1 cellular context compared by ENCODE assay signal in the genomic region with DNA sequence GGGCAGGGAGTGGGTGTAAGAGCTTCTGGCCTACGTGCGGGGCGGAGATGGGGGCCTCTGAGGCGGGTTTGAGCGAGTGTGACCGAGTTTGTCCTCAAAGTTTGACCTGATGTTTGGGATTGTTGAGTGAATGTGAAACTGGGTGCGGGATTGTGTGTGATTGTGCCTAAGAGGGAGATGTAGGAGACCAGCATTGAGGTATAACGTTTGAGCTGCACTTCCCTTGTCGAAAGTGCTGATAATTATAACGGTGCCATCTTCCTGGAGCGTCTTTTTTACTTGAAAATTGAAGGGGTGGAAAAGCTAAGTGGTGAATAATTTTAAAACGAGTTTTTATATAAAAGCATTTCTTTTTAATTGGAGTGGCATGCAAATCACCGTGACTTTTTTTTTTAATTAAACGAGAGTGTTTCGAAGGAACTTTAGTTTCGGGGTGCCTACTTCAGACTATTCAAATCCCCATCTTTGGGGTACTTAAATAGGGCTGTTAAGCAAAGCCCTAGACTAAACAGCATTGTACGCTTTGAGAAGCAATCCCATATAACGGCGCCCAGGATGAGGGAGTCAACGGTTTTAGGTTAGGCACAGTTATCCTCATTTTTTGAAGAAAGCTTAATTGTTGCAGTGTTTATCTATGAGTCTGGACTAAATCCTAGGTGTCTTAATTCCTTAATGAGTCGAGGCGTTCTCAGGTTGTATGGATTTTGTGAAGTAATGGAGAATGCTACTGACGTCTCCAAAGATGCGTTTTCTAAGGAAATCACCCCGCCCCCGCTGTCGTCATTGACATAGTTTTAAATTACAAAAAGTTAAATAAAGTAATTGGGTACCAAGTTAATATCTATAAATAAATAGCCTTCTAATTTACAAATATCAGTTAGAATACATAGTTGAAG.
TF ChIP-seq lines count a peak whose summit lies in the region.

No MANE protein-coding gene starts in this region.

TF ChIP-seq in K562, 482 proteins besides CTCF, POLR2A, EP300 and RAD21 (continued from another document and continues in another):
- TF ChIP-seq, protein P1, sequence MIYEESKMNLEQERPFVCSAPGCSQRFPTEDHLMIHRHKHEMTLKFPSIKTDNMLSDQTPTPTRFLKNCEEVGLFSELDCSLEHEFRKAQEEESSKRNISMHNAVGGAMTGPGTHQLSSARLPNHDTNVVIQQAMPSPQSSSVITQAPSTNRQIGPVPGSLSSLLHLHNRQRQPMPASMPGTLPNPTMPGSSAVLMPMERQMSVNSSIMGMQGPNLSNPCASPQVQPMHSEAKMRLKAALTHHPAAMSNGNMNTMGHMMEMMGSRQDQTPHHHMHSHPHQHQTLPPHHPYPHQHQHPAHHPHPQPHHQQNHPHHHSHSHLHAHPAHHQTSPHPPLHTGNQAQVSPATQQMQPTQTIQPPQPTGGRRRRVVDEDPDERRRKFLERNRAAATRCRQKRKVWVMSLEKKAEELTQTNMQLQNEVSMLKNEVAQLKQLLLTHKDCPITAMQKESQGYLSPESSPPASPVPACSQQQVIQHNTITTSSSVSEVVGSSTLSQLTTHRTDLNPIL (CRISPR knock-in tag; IDR thresholded peaks at IDR 0.05): no peak
- TF ChIP-seq KLF13 (tag; IDR thresholded peaks at IDR 0.05; ENCODE audit: borderline replicate concordance, low read depth) (no peak; the same call in 1 of the 2 replicates), SMARCB1 (IDR thresholded peaks at IDR 0.05; ENCODE audit: insufficient read length, low read depth) (no peak), HDAC2 (IDR thresholded peaks at IDR 0.05) (no peak; the same call in none of the 2 replicates), ZNF717 (CRISPR knock-in tag; IDR thresholded peaks at IDR 0.05) (0 out of 2 replicates have a peak, but pooled peaks have one; percentile 3), HOXB6 (CRISPR knock-in tag; IDR thresholded peaks at IDR 0.05; ENCODE audit: borderline replicate concordance) (no peak), MAFG (tag; conservative IDR thresholded peaks at IDR 0.05) (no peak), CREM (IDR thresholded peaks at IDR 0.05; ENCODE audit: low read depth) (peak; percentile 47; the same call in 1 of the 2 replicates), ARHGAP35 (IDR thresholded peaks at IDR 0.05; ENCODE audit: partially characterized antibody) (no peak), CBFA2T2 (conservative IDR thresholded peaks at IDR 0.05) (no peak), TAF15 (IDR thresholded peaks at IDR 0.05; ENCODE audit: low read depth, low read length) (no peak), RB1 (IDR thresholded peaks at IDR 0.05; ENCODE audit: low read depth) (no peak), EP400 (IDR thresholded peaks at IDR 0.05) (peak; percentile 46; the same call in 1 of the 2 replicates), PURB (CRISPR knock-in tag; IDR thresholded peaks at IDR 0.05; ENCODE audit: low read depth) (no peak), ZNF408 (CRISPR knock-in tag; IDR thresholded peaks at IDR 0.05; ENCODE audit: low read depth) (no peak), PML (IDR thresholded peaks at IDR 0.05; ENCODE audit: low read length) (no peak), NFE2L1 (tag; IDR thresholded peaks at IDR 0.05; ENCODE audit: borderline replicate concordance, low read depth) (no peak), ZBTB7A (IDR thresholded peaks at IDR 0.05; ENCODE audit: borderline replicate concordance, control insufficient read depth, low read depth, low read length) (no peak), JUND (IDR thresholded peaks at IDR 0.05; ENCODE audit: borderline replicate concordance, low read depth, low read length) (no peak), JUND (tag; IDR thresholded peaks at IDR 0.05; ENCODE audit: borderline replicate concordance, low read depth, low read length) (no peak), CBX2 (IDR thresholded peaks at IDR 0.05; ENCODE audit: insufficient read depth, low read length, poor library complexity, severe bottlenecking) (no peak), CEBPB (tag; IDR thresholded peaks at IDR 0.05) (no peak), MXI1 (IDR thresholded peaks at IDR 0.05; ENCODE audit: low read depth, low read length) (no peak), ZNF165 (CRISPR knock-in tag; IDR thresholded peaks at IDR 0.05; ENCODE audit: borderline replicate concordance) (no peak), RBFOX2 (IDR thresholded peaks at IDR 0.05; ENCODE audit: low read depth, low read length) (no peak; the same call in 1 of the 2 replicates), TBL1XR1 (IDR thresholded peaks at IDR 0.05; ENCODE audit: low read length in 2 of 2) (no peak), CHCHD3 (CRISPR knock-in tag; IDR thresholded peaks at IDR 0.05) (no peak), CBFA2T3 (IDR thresholded peaks at IDR 0.05) (no peak), HMG20B (CRISPR knock-in tag; IDR thresholded peaks at IDR 0.05) (no peak), SRSF7 (optimal IDR thresholded peaks at IDR 0.05; ENCODE audit: low read depth, low read length) (no peak), BMI1 (IDR thresholded peaks at IDR 0.05; ENCODE audit: low read length) (no peak), ZZZ3 (IDR thresholded peaks at IDR 0.05) (no peak), ZNF764 (CRISPR knock-in tag; IDR thresholded peaks at IDR 0.05; ENCODE audit: low read depth) (no peak), THRAP3 (IDR thresholded peaks at IDR 0.05; ENCODE audit: borderline replicate concordance) (0 out of 2 replicates have a peak, but pooled peaks have one; percentile 28), ZNF24 (IDR thresholded peaks at IDR 0.05) (no peak), ZNF384 (IDR thresholded peaks at IDR 0.05; ENCODE audit: low read depth, low read length) (no peak), CCAR2 (IDR thresholded peaks at IDR 0.05; ENCODE audit: low read depth, low read length) (no peak), STAT5A (IDR thresholded peaks at IDR 0.05; ENCODE audit: borderline replicate concordance, low read length) (no peak), FOXA3 (CRISPR knock-in tag; conservative IDR thresholded peaks at IDR 0.05 in 1 of 2, IDR thresholded peaks at IDR 0.05 in 1 of 2) (no peak), ZBTB8A (IDR thresholded peaks at IDR 0.05; ENCODE audit: partially characterized antibody) (no peak), DPF2 (IDR thresholded peaks at IDR 0.05) (no peak), HNRNPUL1 (IDR thresholded peaks at IDR 0.05; ENCODE audit: low read length) (no peak)
- TF ChIP-seq, protein P2, sequence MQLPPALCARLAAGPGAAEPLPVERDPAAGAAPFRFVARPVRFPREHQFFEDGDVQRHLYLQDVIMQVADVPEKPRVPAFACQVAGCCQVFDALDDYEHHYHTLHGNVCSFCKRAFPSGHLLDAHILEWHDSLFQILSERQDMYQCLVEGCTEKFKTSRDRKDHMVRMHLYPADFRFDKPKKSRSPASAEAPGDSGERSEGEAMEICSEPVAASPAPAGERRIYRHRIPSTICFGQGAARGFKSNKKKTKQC (CRISPR knock-in tag; IDR thresholded peaks at IDR 0.05): no peak
- TF ChIP-seq, protein P3, sequence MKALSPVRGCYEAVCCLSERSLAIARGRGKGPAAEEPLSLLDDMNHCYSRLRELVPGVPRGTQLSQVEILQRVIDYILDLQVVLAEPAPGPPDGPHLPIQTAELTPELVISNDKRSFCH (CRISPR knock-in tag; IDR thresholded peaks at IDR 0.05): no peak
- TF ChIP-seq, protein P3 (tag; IDR thresholded peaks at IDR 0.05): no peak
- TF ChIP-seq, protein P4, sequence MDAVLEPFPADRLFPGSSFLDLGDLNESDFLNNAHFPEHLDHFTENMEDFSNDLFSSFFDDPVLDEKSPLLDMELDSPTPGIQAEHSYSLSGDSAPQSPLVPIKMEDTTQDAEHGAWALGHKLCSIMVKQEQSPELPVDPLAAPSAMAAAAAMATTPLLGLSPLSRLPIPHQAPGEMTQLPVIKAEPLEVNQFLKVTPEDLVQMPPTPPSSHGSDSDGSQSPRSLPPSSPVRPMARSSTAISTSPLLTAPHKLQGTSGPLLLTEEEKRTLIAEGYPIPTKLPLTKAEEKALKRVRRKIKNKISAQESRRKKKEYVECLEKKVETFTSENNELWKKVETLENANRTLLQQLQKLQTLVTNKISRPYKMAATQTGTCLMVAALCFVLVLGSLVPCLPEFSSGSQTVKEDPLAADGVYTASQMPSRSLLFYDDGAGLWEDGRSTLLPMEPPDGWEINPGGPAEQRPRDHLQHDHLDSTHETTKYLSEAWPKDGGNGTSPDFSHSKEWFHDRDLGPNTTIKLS (IDR thresholded peaks at IDR 0.05; ENCODE audit: borderline replicate concordance, low read depth): no peak
- TF ChIP-seq, protein P5, sequence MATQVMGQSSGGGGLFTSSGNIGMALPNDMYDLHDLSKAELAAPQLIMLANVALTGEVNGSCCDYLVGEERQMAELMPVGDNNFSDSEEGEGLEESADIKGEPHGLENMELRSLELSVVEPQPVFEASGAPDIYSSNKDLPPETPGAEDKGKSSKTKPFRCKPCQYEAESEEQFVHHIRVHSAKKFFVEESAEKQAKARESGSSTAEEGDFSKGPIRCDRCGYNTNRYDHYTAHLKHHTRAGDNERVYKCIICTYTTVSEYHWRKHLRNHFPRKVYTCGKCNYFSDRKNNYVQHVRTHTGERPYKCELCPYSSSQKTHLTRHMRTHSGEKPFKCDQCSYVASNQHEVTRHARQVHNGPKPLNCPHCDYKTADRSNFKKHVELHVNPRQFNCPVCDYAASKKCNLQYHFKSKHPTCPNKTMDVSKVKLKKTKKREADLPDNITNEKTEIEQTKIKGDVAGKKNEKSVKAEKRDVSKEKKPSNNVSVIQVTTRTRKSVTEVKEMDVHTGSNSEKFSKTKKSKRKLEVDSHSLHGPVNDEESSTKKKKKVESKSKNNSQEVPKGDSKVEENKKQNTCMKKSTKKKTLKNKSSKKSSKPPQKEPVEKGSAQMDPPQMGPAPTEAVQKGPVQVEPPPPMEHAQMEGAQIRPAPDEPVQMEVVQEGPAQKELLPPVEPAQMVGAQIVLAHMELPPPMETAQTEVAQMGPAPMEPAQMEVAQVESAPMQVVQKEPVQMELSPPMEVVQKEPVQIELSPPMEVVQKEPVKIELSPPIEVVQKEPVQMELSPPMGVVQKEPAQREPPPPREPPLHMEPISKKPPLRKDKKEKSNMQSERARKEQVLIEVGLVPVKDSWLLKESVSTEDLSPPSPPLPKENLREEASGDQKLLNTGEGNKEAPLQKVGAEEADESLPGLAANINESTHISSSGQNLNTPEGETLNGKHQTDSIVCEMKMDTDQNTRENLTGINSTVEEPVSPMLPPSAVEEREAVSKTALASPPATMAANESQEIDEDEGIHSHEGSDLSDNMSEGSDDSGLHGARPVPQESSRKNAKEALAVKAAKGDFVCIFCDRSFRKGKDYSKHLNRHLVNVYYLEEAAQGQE (CRISPR knock-in tag; IDR thresholded peaks at IDR 0.05; ENCODE audit: low read depth): no peak
- TF ChIP-seq, protein P6, sequence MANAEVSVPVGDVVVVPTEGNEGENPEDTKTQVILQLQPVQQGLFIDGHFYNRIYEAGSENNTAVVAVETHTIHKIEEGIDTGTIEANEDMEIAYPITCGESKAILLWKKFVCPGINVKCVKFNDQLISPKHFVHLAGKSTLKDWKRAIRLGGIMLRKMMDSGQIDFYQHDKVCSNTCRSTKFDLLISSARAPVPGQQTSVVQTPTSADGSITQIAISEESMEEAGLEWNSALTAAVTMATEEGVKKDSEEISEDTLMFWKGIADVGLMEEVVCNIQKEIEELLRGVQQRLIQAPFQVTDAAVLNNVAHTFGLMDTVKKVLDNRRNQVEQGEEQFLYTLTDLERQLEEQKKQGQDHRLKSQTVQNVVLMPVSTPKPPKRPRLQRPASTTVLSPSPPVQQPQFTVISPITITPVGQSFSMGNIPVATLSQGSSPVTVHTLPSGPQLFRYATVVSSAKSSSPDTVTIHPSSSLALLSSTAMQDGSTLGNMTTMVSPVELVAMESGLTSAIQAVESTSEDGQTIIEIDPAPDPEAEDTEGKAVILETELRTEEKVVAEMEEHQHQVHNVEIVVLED (CRISPR knock-in tag; IDR thresholded peaks at IDR 0.05): no peak
- TF ChIP-seq, protein P7, sequence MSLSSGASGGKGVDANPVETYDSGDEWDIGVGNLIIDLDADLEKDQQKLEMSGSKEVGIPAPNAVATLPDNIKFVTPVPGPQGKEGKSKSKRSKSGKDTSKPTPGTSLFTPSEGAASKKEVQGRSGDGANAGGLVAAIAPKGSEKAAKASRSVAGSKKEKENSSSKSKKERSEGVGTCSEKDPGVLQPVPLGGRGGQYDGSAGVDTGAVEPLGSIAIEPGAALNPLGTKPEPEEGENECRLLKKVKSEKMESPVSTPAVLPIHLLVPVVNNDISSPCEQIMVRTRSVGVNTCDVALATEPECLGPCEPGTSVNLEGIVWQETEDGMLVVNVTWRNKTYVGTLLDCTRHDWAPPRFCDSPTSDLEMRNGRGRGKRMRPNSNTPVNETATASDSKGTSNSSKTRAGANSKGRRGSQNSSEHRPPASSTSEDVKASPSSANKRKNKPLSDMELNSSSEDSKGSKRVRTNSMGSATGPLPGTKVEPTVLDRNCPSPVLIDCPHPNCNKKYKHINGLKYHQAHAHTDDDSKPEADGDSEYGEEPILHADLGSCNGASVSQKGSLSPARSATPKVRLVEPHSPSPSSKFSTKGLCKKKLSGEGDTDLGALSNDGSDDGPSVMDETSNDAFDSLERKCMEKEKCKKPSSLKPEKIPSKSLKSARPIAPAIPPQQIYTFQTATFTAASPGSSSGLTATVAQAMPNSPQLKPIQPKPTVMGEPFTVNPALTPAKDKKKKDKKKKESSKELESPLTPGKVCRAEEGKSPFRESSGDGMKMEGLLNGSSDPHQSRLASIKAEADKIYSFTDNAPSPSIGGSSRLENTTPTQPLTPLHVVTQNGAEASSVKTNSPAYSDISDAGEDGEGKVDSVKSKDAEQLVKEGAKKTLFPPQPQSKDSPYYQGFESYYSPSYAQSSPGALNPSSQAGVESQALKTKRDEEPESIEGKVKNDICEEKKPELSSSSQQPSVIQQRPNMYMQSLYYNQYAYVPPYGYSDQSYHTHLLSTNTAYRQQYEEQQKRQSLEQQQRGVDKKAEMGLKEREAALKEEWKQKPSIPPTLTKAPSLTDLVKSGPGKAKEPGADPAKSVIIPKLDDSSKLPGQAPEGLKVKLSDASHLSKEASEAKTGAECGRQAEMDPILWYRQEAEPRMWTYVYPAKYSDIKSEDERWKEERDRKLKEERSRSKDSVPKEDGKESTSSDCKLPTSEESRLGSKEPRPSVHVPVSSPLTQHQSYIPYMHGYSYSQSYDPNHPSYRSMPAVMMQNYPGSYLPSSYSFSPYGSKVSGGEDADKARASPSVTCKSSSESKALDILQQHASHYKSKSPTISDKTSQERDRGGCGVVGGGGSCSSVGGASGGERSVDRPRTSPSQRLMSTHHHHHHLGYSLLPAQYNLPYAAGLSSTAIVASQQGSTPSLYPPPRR (CRISPR knock-in tag; IDR thresholded peaks at IDR 0.05; ENCODE audit: borderline replicate concordance): no peak
